In the genomic region with DNA sequence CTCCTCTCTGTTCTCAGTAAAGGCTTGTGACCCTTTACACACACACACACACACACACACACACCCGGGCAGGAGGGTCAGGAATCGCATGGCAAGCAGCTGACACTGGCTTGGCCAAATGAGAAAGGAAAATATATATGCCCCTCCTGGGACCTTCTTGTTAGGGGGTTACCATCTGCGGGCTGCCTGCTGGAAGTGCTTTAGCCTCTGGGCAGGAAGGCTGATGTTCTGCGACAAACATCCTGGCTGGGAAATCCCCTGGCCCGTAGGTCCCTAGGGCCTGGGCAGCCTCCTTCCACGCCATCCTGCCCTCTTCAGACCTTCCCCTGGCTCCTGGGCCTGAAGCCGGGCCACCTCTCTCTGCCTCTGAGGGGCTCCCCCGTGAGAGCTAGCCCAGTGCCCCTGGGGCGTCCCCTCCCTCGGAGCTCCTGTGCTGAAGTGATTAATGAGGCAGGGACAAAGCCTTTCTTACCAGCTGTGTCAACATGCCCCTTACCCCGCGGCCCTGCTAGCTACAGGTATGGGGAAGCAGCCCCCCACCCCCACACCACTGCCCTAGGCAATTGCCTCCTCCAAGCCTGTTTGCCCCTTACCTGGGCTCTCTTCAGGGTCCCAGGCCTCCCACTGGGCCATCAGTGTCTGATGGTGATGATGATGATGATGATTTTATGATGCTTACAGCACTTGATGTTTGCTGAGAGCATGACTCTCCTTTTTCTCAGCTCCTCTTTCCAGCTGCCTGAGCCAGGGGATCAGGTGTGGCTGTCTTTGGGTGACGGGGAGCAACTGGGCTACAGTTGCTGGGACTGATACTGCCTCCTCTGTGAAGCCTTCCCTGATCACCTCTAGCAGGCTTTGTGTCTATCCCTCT, we compare ENCODE assay signal across 1 cellular context.
TF ChIP-seq lines count a peak whose summit lies in the region.

No MANE protein-coding gene starts in this region.

TF ChIP-seq in HepG2, 621 proteins besides CTCF, POLR2A, EP300 and RAD21 (continued from another document and continues in another):
- no peak for TF ChIP-seq CSRNP2 (CRISPR knock-in tag; conservative IDR thresholded peaks at IDR 0.05; ENCODE audit: low read depth)
- TF ChIP-seq ZFP1 (CRISPR knock-in tag; IDR thresholded peaks at IDR 0.05): no peak
- no peak for TF ChIP-seq ZFP37 (CRISPR knock-in tag; IDR thresholded peaks at IDR 0.05; ENCODE audit: borderline replicate concordance)
- 0 out of 2 replicates have a peak, but pooled peaks have one; percentile 70 for TF ChIP-seq ZNF713 (CRISPR knock-in tag; IDR thresholded peaks at IDR 0.05)
- TF ChIP-seq ZNF350 (CRISPR knock-in tag; IDR thresholded peaks at IDR 0.05; ENCODE audit: borderline replicate concordance, low read depth): peak; percentile 52
- TF ChIP-seq ZXDC (CRISPR knock-in tag; IDR thresholded peaks at IDR 0.05): peak; percentile 32; the same call in 1 of the 2 replicates
- no peak for TF ChIP-seq ZSCAN30 (CRISPR knock-in tag; IDR thresholded peaks at IDR 0.05)
- TF ChIP-seq HOXD1 (CRISPR knock-in tag; IDR thresholded peaks at IDR 0.05): peak; percentile 95
- TF ChIP-seq XRCC5 (optimal IDR thresholded peaks at IDR 0.05; ENCODE audit: low read length): no peak
- 0 out of 2 replicates have a peak, but pooled peaks have one; percentile 20 for TF ChIP-seq IKZF5 (CRISPR knock-in tag; IDR thresholded peaks at IDR 0.05)
- no peak for TF ChIP-seq HOXA7 (CRISPR knock-in tag; IDR thresholded peaks at IDR 0.05)
- peak; percentile 85 for TF ChIP-seq MTA1 (CRISPR knock-in tag; IDR thresholded peaks at IDR 0.05; ENCODE audit: borderline replicate concordance)
- no peak for TF ChIP-seq ZNF841 (CRISPR knock-in tag; IDR thresholded peaks at IDR 0.05; ENCODE audit: borderline replicate concordance)
- TF ChIP-seq KLF13 (CRISPR knock-in tag; IDR thresholded peaks at IDR 0.05): peak; percentile 76; the same call in 1 of the 2 replicates
- TF ChIP-seq HNF4G (IDR thresholded peaks at IDR 0.05; ENCODE audit: borderline replicate concordance, low read depth, low read length): peak; percentile 66
- peak; percentile 79; the same call in 1 of the 2 replicates for TF ChIP-seq HNF4G (CRISPR knock-in tag; IDR thresholded peaks at IDR 0.05; ENCODE audit: borderline replicate concordance, low read depth)
- peak; percentile 98; the same call in 1 of the 2 replicates for TF ChIP-seq RELA (CRISPR knock-in tag; IDR thresholded peaks at IDR 0.05)
- peak; percentile 67 for TF ChIP-seq ZNF772 (CRISPR knock-in tag; IDR thresholded peaks at IDR 0.05)
- TF ChIP-seq NCOA1 (CRISPR knock-in tag; IDR thresholded peaks at IDR 0.05): 0 out of 2 replicates have a peak, but pooled peaks have one; percentile 51
- TF ChIP-seq LCORL (IDR thresholded peaks at IDR 0.05): no peak
- peak; percentile 65 for TF ChIP-seq LCORL (CRISPR knock-in tag; IDR thresholded peaks at IDR 0.05)
- TF ChIP-seq KAT8 (CRISPR knock-in tag; IDR thresholded peaks at IDR 0.05): peak; percentile 24; the same call in 1 of the 2 replicates
- no peak for TF ChIP-seq ZNF24 (IDR thresholded peaks at IDR 0.05)
- TF ChIP-seq ZSCAN5A (CRISPR knock-in tag; IDR thresholded peaks at IDR 0.05; ENCODE audit: borderline replicate concordance): no peak
- TF ChIP-seq SMAD1 (CRISPR knock-in tag; IDR thresholded peaks at IDR 0.05; ENCODE audit: borderline replicate concordance, low read depth): 0 out of 2 replicates have a peak, but pooled peaks have one; percentile 70
- TF ChIP-seq FOXP1 (IDR thresholded peaks at IDR 0.05): no peak
- TF ChIP-seq FOXP1 (CRISPR knock-in tag; IDR thresholded peaks at IDR 0.05): no peak
- TF ChIP-seq, protein P1, sequence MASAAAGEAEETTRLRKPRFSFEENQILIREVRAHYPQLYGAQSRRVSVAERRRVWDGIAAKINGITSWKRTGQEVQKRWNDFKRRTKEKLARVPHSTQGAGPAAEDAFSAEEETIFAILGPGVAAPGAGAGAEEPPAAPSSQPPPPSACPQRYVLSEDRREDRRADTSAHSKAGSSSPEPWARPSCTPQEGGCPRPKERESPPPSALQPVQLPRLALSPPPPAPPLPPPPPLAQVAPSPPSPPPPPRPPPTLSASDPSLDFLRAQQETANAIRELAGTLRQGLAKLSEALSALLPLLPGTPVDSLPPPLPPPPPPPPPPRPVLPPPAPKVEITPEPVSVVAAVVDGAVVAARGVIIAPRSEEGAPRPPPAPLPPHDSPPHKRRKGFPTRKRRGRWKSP (CRISPR knock-in tag; IDR thresholded peaks at IDR 0.05): no peak; the same call in 1 of the 2 replicates
- TF ChIP-seq, protein P2, sequence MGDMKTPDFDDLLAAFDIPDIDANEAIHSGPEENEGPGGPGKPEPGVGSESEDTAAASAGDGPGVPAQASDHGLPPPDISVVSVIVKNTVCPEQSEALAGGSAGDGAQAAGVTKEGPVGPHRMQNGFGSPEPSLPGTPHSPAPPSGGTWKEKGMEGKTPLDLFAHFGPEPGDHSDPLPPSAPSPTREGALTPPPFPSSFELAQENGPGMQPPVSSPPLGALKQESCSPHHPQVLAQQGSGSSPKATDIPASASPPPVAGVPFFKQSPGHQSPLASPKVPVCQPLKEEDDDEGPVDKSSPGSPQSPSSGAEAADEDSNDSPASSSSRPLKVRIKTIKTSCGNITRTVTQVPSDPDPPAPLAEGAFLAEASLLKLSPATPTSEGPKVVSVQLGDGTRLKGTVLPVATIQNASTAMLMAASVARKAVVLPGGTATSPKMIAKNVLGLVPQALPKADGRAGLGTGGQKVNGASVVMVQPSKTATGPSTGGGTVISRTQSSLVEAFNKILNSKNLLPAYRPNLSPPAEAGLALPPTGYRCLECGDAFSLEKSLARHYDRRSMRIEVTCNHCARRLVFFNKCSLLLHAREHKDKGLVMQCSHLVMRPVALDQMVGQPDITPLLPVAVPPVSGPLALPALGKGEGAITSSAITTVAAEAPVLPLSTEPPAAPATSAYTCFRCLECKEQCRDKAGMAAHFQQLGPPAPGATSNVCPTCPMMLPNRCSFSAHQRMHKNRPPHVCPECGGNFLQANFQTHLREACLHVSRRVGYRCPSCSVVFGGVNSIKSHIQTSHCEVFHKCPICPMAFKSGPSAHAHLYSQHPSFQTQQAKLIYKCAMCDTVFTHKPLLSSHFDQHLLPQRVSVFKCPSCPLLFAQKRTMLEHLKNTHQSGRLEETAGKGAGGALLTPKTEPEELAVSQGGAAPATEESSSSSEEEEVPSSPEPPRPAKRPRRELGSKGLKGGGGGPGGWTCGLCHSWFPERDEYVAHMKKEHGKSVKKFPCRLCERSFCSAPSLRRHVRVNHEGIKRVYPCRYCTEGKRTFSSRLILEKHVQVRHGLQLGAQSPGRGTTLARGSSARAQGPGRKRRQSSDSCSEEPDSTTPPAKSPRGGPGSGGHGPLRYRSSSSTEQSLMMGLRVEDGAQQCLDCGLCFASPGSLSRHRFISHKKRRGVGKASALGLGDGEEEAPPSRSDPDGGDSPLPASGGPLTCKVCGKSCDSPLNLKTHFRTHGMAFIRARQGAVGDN (CRISPR knock-in tag; IDR thresholded peaks at IDR 0.05): peak; percentile 86
- TF ChIP-seq ZSCAN22 (CRISPR knock-in tag; IDR thresholded peaks at IDR 0.05): no peak
- TF ChIP-seq, protein P3, sequence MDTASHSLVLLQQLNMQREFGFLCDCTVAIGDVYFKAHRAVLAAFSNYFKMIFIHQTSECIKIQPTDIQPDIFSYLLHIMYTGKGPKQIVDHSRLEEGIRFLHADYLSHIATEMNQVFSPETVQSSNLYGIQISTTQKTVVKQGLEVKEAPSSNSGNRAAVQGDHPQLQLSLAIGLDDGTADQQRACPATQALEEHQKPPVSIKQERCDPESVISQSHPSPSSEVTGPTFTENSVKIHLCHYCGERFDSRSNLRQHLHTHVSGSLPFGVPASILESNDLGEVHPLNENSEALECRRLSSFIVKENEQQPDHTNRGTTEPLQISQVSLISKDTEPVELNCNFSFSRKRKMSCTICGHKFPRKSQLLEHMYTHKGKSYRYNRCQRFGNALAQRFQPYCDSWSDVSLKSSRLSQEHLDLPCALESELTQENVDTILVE (CRISPR knock-in tag; IDR thresholded peaks at IDR 0.05): no peak
- TF ChIP-seq BRCA1 (CRISPR knock-in tag; IDR thresholded peaks at IDR 0.05): no peak
- peak; percentile 45; the same call in 1 of the 2 replicates for TF ChIP-seq ZFY (CRISPR knock-in tag; IDR thresholded peaks at IDR 0.05)
- TF ChIP-seq ZNF672 (CRISPR knock-in tag; IDR thresholded peaks at IDR 0.05): no peak
- 0 out of 2 replicates have a peak, but pooled peaks have one; percentile 52 for TF ChIP-seq ZNF619 (CRISPR knock-in tag; IDR thresholded peaks at IDR 0.05)
- TF ChIP-seq ZNF703 (CRISPR knock-in tag; IDR thresholded peaks at IDR 0.05; ENCODE audit: borderline replicate concordance): no peak
- TF ChIP-seq SNAPC2 (CRISPR knock-in tag; IDR thresholded peaks at IDR 0.05): no peak
- TF ChIP-seq, protein P4, sequence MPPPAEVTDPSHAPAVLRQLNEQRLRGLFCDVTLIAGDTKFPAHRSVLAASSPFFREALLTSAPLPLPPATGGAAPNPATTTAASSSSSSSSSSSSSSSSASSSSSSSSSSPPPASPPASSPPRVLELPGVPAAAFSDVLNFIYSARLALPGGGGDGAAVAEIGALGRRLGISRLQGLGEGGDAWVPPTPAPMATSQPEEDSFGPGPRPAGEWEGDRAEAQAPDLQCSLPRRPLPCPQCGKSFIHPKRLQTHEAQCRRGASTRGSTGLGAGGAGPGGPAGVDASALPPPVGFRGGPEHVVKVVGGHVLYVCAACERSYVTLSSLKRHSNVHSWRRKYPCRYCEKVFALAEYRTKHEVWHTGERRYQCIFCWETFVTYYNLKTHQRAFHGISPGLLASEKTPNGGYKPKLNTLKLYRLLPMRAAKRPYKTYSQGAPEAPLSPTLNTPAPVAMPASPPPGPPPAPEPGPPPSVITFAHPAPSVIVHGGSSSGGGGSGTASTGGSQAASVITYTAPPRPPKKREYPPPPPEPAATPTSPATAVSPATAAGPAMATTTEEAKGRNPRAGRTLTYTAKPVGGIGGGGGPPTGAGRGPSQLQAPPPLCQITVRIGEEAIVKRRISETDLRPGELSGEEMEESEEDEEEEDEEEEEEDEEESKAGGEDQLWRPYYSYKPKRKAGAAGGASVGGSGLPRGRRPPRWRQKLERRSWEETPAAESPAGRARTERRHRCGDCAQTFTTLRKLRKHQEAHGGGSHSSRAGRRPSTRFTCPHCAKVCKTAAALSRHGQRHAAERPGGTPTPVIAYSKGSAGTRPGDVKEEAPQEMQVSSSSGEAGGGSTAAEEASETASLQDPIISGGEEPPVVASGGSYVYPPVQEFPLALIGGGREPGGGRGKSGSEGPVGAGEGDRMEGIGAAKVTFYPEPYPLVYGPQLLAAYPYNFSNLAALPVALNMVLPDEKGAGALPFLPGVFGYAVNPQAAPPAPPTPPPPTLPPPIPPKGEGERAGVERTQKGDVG (CRISPR knock-in tag; IDR thresholded peaks at IDR 0.05; ENCODE audit: borderline replicate concordance): no peak
- TF ChIP-seq GFI1 (CRISPR knock-in tag; IDR thresholded peaks at IDR 0.05; ENCODE audit: borderline replicate concordance): no peak
- TF ChIP-seq ZNF629 (CRISPR knock-in tag; conservative IDR thresholded peaks at IDR 0.05): no peak
- TF ChIP-seq ZNF317 (CRISPR knock-in tag; IDR thresholded peaks at IDR 0.05): 0 out of 2 replicates have a peak, but pooled peaks have one; percentile 4
- no peak for TF ChIP-seq ZNF333 (CRISPR knock-in tag; IDR thresholded peaks at IDR 0.05; ENCODE audit: borderline replicate concordance)
